17 cellular contexts compared by ENCODE assay signal in genomic region chr17:63545302-63545928, GRCh38. TPM values are rescaled to one million over a fixed set of nuclear protein-coding genes. Genes with fewer than 3 reads are reported as not detected.
"Had no signal": no experiment of that assay in that cellular context is flagged by ENCODE, and none has a peak within 500 bp of the region (broad histone marks: within the 10 kb centered on the region; RNA-seq: fewer than 3 reads in every experiment).

No MANE protein-coding gene starts in this region.

- H3K36me3 Mint-ChIP-seq: activated naive CD4-positive, alpha-beta T cell treated with anti-CD3 and anti-CD28 coated beads, Interleukin-2, amount 50 U/mL, for 24 hours; brain had no signal

- ATAC-seq: left lobe of liver; stimulated activated naive CD8-positive, alpha-beta T cell treated with anti-CD3 and anti-CD28 coated beads, Interleukin-15, amount 100 ng/mL, for 72 hours had no signal

- H3K27ac ChIP-seq: testis, WERI-Rb-1 had no signal

- DNase-seq: activated CD4-positive, alpha-beta T cell treated with anti-CD3 and anti-CD28 coated beads for 48 hours; activated CD8-positive, alpha-beta memory T cell treated with anti-CD3 and anti-CD28 coated beads for 24 hours; amygdala; dermis blood vessel endothelial cell; glutamatergic neuron; nephron progenitor cell; stimulated activated CD4-positive, alpha-beta T cell treated with anti-CD3 and anti-CD28 coated beads, Interleukin-15, amount 100 ng/mL, for 24 hours; stimulated activated CD4-positive, alpha-beta T cell treated with anti-CD3 and anti-CD28 coated beads, Interleukin-4, amount 100 ng/mL, for 24 hours; testis; WERI-Rb-1 had no signal

- H3K4me3 Mint-ChIP-seq: activated naive CD4-positive, alpha-beta T cell treated with anti-CD3 and anti-CD28 coated beads, Interleukin-2, amount 50 U/mL, for 24 hours; nephron progenitor cell; stimulated activated naive CD8-positive, alpha-beta T cell treated with anti-CD3 and anti-CD28 coated beads, Interleukin-15, amount 100 ng/mL, for 72 hours had no signal

- H3K4me3 ChIP-seq: testis had no signal

- H3K9me3 ChIP-seq: testis had no signal

- H3K4me1 Mint-ChIP-seq: activated naive CD4-positive, alpha-beta T cell treated with anti-CD3 and anti-CD28 coated beads, Interleukin-2, amount 50 U/mL, for 24 hours; stimulated activated naive CD8-positive, alpha-beta T cell treated with anti-CD3 and anti-CD28 coated beads, Interleukin-15, amount 100 ng/mL, for 72 hours had no signal

- H3K27me3 ChIP-seq: testis had no signal

- H3K27ac Mint-ChIP-seq: activated naive CD4-positive, alpha-beta T cell treated with anti-CD3 and anti-CD28 coated beads, Interleukin-2, amount 50 U/mL, for 24 hours; activated T-helper 2 cell treated with anti-CD3 and anti-CD28 coated beads, Interferon-gamma antibody, Interleukin-2, Interleukin-4, amounts not matched to agents 10 μg/mL and 5 μg/mL and 100 μg/mL, durations not matched to agents 14 hours and 24 hours and 36 hours; brain; nephron progenitor cell; stimulated activated naive CD8-positive, alpha-beta T cell treated with anti-CD3 and anti-CD28 coated beads, Interleukin-15, amount 100 ng/mL, for 72 hours had no signal

- H3K9me3 Mint-ChIP-seq: activated naive CD4-positive, alpha-beta T cell treated with anti-CD3 and anti-CD28 coated beads, Interleukin-2, amount 50 U/mL, for 24 hours; activated T-helper 2 cell treated with anti-CD3 and anti-CD28 coated beads, Interferon-gamma antibody, Interleukin-2, Interleukin-4, amounts not matched to agents 10 μg/mL and 5 μg/mL and 100 μg/mL, durations not matched to agents 14 hours and 24 hours and 36 hours; brain; nephron progenitor cell; stimulated activated naive CD8-positive, alpha-beta T cell treated with anti-CD3 and anti-CD28 coated beads, Interleukin-15, amount 100 ng/mL, for 72 hours had no signal

RNA-seq across cellular contexts. Expression of gene KCNH6, which starts 22.3 kb away (rescaled TPM):
- total RNA-seq: activated T-helper 2 cell treated with anti-CD3 and anti-CD28 coated beads, Interferon-gamma antibody, Interleukin-2, Interleukin-4, amounts not matched to agents 10 μg/mL and 5 μg/mL and 100 μg/mL, durations not matched to agents 14 hours and 24 hours and 36 hours; dermis blood vessel endothelial cell; left lobe of liver; osteocyte; urinary bladder had no signal
- polyA plus RNA-seq: urinary bladder had no signal
